In genomic region chrX:119758682-119759332, GRCh38 we compare ENCODE assay signal across 8 cellular contexts. TPM values are rescaled to one million over a fixed set of nuclear protein-coding genes. Genes with fewer than 3 reads are reported as not detected.
DNase-seq lines count a peak whose midpoint lies in the region; ATAC-seq and TF ChIP-seq lines count a peak whose summit lies in the region.

No MANE protein-coding gene starts in this region.

- peaks cover 0 to 25% (median 7%) of the 10 kb centered on the region in 3 donors for H3K27me3 ChIP-seq in psoas muscle (ENCODE audit: insufficient read depth in 3 of 3, low read length in 2 of 3)

- H3K27me3 Mint-ChIP-seq in IgD-negative memory B cell, result peaks cover 4% of the 10 kb centered on the region
- H3K27me3 Mint-ChIP-seq in activated T-helper 1 cell treated with anti-CD3 and anti-CD28 coated beads, Interleukin-12 subunit alpha, Interleukin-12 subunit beta, Interleukin-2, Interleukin-4 antibody, amounts not matched to agents 30 ng/mL and 10 ng/mL and 1 ng/mL, durations not matched to agents 14 hours and 24 hours and 36 hours (ENCODE audit: insufficient read depth), result no peaks in the 10 kb centered on the region
- no peaks in the 10 kb centered on the region for H3K27me3 Mint-ChIP-seq in glutamatergic neuron (ENCODE audit: unreplicated experiment)

- H3K4me1 Mint-ChIP-seq in IgD-negative memory B cell (peaks cover 59 to 68% (median 60%) of the 10 kb centered on the region in 3 donors), glutamatergic neuron (ENCODE audit: low read depth, unreplicated experiment) (peaks cover 2% of the 10 kb centered on the region)
- peaks cover 46% of the 10 kb centered on the region for H3K4me1 Mint-ChIP-seq in activated T-helper 1 cell treated with anti-CD3 and anti-CD28 coated beads, Interleukin-12 subunit alpha, Interleukin-12 subunit beta, Interleukin-2, Interleukin-4 antibody, amounts not matched to agents 30 ng/mL and 10 ng/mL and 1 ng/mL, durations not matched to agents 14 hours and 24 hours and 36 hours (ENCODE audit: low read depth)

- 0 to 24% (median 2%) methylated on average over 11 to 68 of the region's 71 CpGs for WGBS in psoas muscle, 3 donors

- H3K4me3 Mint-ChIP-seq in IgD-negative memory B cell (peak overlapping the region; percentile 82 to 97 (median 91)), glutamatergic neuron (ENCODE audit: unreplicated experiment) (no peak overlapping the region)
- H3K4me3 Mint-ChIP-seq in activated T-helper 1 cell treated with anti-CD3 and anti-CD28 coated beads, Interleukin-12 subunit alpha, Interleukin-12 subunit beta, Interleukin-2, Interleukin-4 antibody, amounts not matched to agents 30 ng/mL and 10 ng/mL and 1 ng/mL, durations not matched to agents 14 hours and 24 hours and 36 hours, result peak overlapping the region; percentile 15

- intact Hi-C loops in activated T-helper 1 cell treated with anti-CD3 and anti-CD28 coated beads, Interleukin-12 subunit alpha, Interleukin-12 subunit beta, Interleukin-2, Interleukin-4 antibody, amounts not matched to agents 30 ng/mL and 10 ng/mL and 1 ng/mL, durations not matched to agents 14 hours and 24 hours and 36 hours (cut with micrococcal nuclease), result no loop called here
- intact Hi-C loops in psoas muscle (cut with DNase I), result loop anchor here in 1 of 2 donors (10.0 kb wide), 1 partner anchor 244 kb away; no protein-coding TSS in a partner anchor

- no peaks in the 10 kb centered on the region for H3K36me3 Mint-ChIP-seq in IgD-negative memory B cell
- H3K36me3 Mint-ChIP-seq in activated T-helper 1 cell treated with anti-CD3 and anti-CD28 coated beads, Interleukin-12 subunit alpha, Interleukin-12 subunit beta, Interleukin-2, Interleukin-4 antibody, amounts not matched to agents 30 ng/mL and 10 ng/mL and 1 ng/mL, durations not matched to agents 14 hours and 24 hours and 36 hours (ENCODE audit: low read depth), result peaks cover 3% of the 10 kb centered on the region
- no peaks in the 10 kb centered on the region for H3K36me3 Mint-ChIP-seq in glutamatergic neuron (ENCODE audit: unreplicated experiment)

- H3K9me3 ChIP-seq in psoas muscle, result no peaks in the 10 kb centered on the region

- H3K9me3 Mint-ChIP-seq in IgD-negative memory B cell (no peaks in the 10 kb centered on the region), glutamatergic neuron (ENCODE audit: unreplicated experiment) (no peaks in the 10 kb centered on the region)
- no peaks in the 10 kb centered on the region for H3K9me3 Mint-ChIP-seq in activated T-helper 1 cell treated with anti-CD3 and anti-CD28 coated beads, Interleukin-12 subunit alpha, Interleukin-12 subunit beta, Interleukin-2, Interleukin-4 antibody, amounts not matched to agents 30 ng/mL and 10 ng/mL and 1 ng/mL, durations not matched to agents 14 hours and 24 hours and 36 hours

- no peak overlapping the region for H3K27ac ChIP-seq in psoas muscle

- TF ChIP-seq CTCF in glutamatergic neuron (IDR thresholded peaks at IDR 0.05; ENCODE audit: partially characterized antibody, unreplicated experiment) (no peak), psoas muscle (IDR thresholded peaks at IDR 0.05) (no peak)

- DNase-seq in AG20443 (ENCODE audit: low spot score) (peak; percentile 24), glutamatergic neuron (peak; percentile 21), psoas muscle (peak; percentile 17 to 58), NCI-H2107 treated with DMSO at 0.1 percent for 48 hours (lab: John Stamatoyannopoulos, UW; ENCODE audit: unreplicated experiment) (no peak)
- DNase-seq in activated T-helper 1 cell treated with anti-CD3 and anti-CD28 coated beads, Interleukin-12 subunit alpha, Interleukin-12 subunit beta, Interleukin-2, Interleukin-4 antibody, amounts not matched to agents 30 ng/mL and 10 ng/mL and 1 ng/mL, durations not matched to agents 14 hours and 24 hours and 36 hours (ENCODE audit: low spot score), result peak; percentile 9

- H3K4me1 ChIP-seq in psoas muscle, result no peaks in the 10 kb centered on the region

- H3K4me3 ChIP-seq in psoas muscle, result peak overlapping the region; percentile 61

- no peaks in the 10 kb centered on the region for H3K36me3 ChIP-seq in psoas muscle (ENCODE audit: insufficient read depth in 1 of 2, low read depth in 1 of 2)

- H3K27ac Mint-ChIP-seq in IgD-negative memory B cell (peak overlapping the region; percentile 85 to 90 (median 87)), glutamatergic neuron (ENCODE audit: unreplicated experiment) (no peak overlapping the region)
- H3K27ac Mint-ChIP-seq in activated T-helper 1 cell treated with anti-CD3 and anti-CD28 coated beads, Interleukin-12 subunit alpha, Interleukin-12 subunit beta, Interleukin-2, Interleukin-4 antibody, amounts not matched to agents 30 ng/mL and 10 ng/mL and 1 ng/mL, durations not matched to agents 14 hours and 24 hours and 36 hours, result no peak overlapping the region

- ATAC-seq in psoas muscle (peak; percentile 21 to 56 (median 38)), HG03175 (IDR thresholded peaks at IDR 0.05; ENCODE audit: unreplicated experiment) (no peak), GM19328 (IDR thresholded peaks at IDR 0.05; ENCODE audit: unreplicated experiment) (no peak)

RNA-seq across cellular contexts. Expression of gene SOWAHD, which starts 0.4 kb away (rescaled TPM):
- polyA plus RNA-seq in IgD-negative memory B cell, result 36.1 TPM
- 0.21 and 0.34 TPM in 2 replicates for total RNA-seq in activated T-helper 1 cell treated with anti-CD3 and anti-CD28 coated beads, Interleukin-12 subunit alpha, Interleukin-12 subunit beta, Interleukin-2, Interleukin-4 antibody, amounts not matched to agents 30 ng/mL and 10 ng/mL and 1 ng/mL, durations not matched to agents 14 hours and 24 hours and 36 hours
- not detected for total RNA-seq in glutamatergic neuron (ENCODE audit: unreplicated experiment)
- total RNA-seq in psoas muscle, result not detected
- polyA plus RNA-seq in psoas muscle, result under 1 TPM in 2 of 3 donors, not detected in 1; 0.03 TPM

RNA-seq across cellular contexts. Expression of gene RPL39, which starts 32.6 kb away (rescaled TPM):
- polyA plus RNA-seq in IgD-negative memory B cell, result 4,549 TPM
- 1,853 and 1,912 TPM in 2 replicates for total RNA-seq in activated T-helper 1 cell treated with anti-CD3 and anti-CD28 coated beads, Interleukin-12 subunit alpha, Interleukin-12 subunit beta, Interleukin-2, Interleukin-4 antibody, amounts not matched to agents 30 ng/mL and 10 ng/mL and 1 ng/mL, durations not matched to agents 14 hours and 24 hours and 36 hours
- total RNA-seq in glutamatergic neuron (ENCODE audit: unreplicated experiment), result 1,088 TPM
- total RNA-seq in psoas muscle, result 1,000 to 10,000 TPM; 1,072 to 1,581 (median 1,334) TPM
- 1,000 to 10,000 TPM; 4,009 to 6,099 (median 4,489) TPM for polyA plus RNA-seq in psoas muscle

Comparison
In these comparisons a context has a peak if more than half of its experiments do, and no peak if none do; other contexts are left out.
1. H3K27ac Mint-ChIP-seq: peak in IgD-negative memory B cell (3 of 3); none in activated T-helper 1 cell treated with anti-CD3 and anti-CD28 coated beads, Interleukin-12 subunit alpha, Interleukin-12 subunit beta, Interleukin-2, Interleukin-4 antibody, amounts not matched to agents 30 ng/mL and 10 ng/mL and 1 ng/mL, durations not matched to agents 14 hours and 24 hours and 36 hours (single experiment) and glutamatergic neuron (single experiment).
2. ATAC-seq: peak in psoas muscle (4 of 4); none in HG03175 (single experiment) and GM19328 (single experiment).